9 cellular contexts compared by ENCODE assay signal in the genomic region with DNA sequence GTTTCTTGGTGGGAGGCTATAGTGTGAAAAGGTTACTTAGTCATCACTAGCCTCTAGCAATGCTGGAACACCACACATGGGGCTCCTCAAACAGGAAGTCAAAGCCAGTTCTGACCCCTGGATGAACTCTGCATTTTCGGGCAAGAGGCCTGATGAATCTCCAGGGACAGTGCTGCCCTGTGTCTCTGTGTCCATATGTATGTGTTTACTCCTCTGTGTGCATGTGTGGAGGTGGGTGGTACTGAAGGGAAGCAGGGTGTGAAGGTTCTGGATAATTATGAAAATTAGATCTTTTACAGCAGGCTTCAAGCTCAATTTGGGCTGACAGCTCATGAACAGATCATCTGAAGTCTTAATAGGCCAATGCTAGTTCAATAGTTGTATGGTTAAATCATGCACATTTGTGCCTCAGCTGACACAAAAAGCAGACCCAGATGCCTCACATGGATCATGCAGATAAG.
DNase-seq lines count a peak whose midpoint lies in the region; ATAC-seq and TF ChIP-seq lines count a peak whose summit lies in the region.
"Had no signal": no experiment of that assay in that cellular context is flagged by ENCODE, and none has a peak within 500 bp of the region (broad histone marks: within the 10 kb centered on the region; RNA-seq: fewer than 3 reads in every experiment).

No MANE protein-coding gene starts in this region.

- H3K27me3 ChIP-seq in GM23248 (replicated peaks; ENCODE audit: insufficient read depth) (no peaks in the 10 kb centered on the region), Loucy (ENCODE audit: insufficient read depth, low read length, poor library complexity, severe bottlenecking) (no peaks in the 10 kb centered on the region)

- CTCF ChIA-PET in activated CD4-positive, alpha-beta T cell treated with anti-CD3 and anti-CD28 coated beads for 36 hours (lab: Charles Lee) = interaction anchor here (1.4 kb wide), 1 partner anchor 10 kb away, joined by 4 read pairs; no protein-coding TSS in a partner anchor

- H3K27ac ChIP-seq in GM23248 = peak overlapping the region; percentile 56

- no peaks in the 10 kb centered on the region for H3K36me3 ChIP-seq in GM23248 (ENCODE audit: low read depth)
- no peaks in the 10 kb centered on the region for H3K36me3 ChIP-seq in Loucy (ENCODE audit: insufficient read depth, low read length)

- peak overlapping the region; percentile 62 for H3K4me2 ChIP-seq in GM23248 (ENCODE audit: unreplicated experiment)
- H3K4me2 ChIP-seq in Loucy (ENCODE audit: low read depth, low read length, poor library complexity, severe bottlenecking) = peak overlapping the region; percentile 58

- no peaks in the 10 kb centered on the region for H3K9me3 Mint-ChIP-seq in activated CD4-positive, alpha-beta T cell treated with anti-CD3 and anti-CD28 coated beads for 36 hours (ENCODE audit: low read depth)
- H3K9me3 Mint-ChIP-seq in activated naive CD8-positive, alpha-beta T cell treated with anti-CD3 and anti-CD28 coated beads for 36 hours = no peaks in the 10 kb centered on the region

- POLR2A ChIA-PET in activated CD4-positive, alpha-beta T cell treated with anti-CD3 and anti-CD28 coated beads for 36 hours (lab: Charles Lee) = no interaction called here

- H2AFZ ChIP-seq in GM23248 = peak overlapping the region; percentile 26; the same call in 1 of the 2 replicates
- H2AFZ ChIP-seq in Loucy (ENCODE audit: low read length) = peak overlapping the region; percentile 14

- H3K4me3 ChIP-seq in GM23248 (peak overlapping the region; percentile 6; the same call in 1 of the 2 replicates), Loucy (ENCODE audit: low read length, poor library complexity, severe bottlenecking) (no peak overlapping the region)

- H3K27me3 Mint-ChIP-seq in activated CD4-positive, alpha-beta T cell treated with anti-CD3 and anti-CD28 coated beads for 36 hours = no peaks in the 10 kb centered on the region
- no peaks in the 10 kb centered on the region for H3K27me3 Mint-ChIP-seq in activated naive CD8-positive, alpha-beta T cell treated with anti-CD3 and anti-CD28 coated beads for 36 hours

- no peaks in the 10 kb centered on the region for H3K9me2 ChIP-seq in GM23248 (ENCODE audit: insufficient read depth)
- H3K9me2 ChIP-seq in Loucy (replicated peaks; ENCODE audit: low read depth, low read length) = no peaks in the 10 kb centered on the region

- in situ Hi-C loops in GM23248 (cut with MboI) = no loop called here

- peak overlapping the region; percentile 39 for H3K27ac Mint-ChIP-seq in activated CD4-positive, alpha-beta T cell treated with anti-CD3 and anti-CD28 coated beads for 36 hours
- H3K27ac Mint-ChIP-seq in activated naive CD8-positive, alpha-beta T cell treated with anti-CD3 and anti-CD28 coated beads for 36 hours = peak overlapping the region; percentile 60

- H3K4me1 Mint-ChIP-seq in activated CD4-positive, alpha-beta T cell treated with anti-CD3 and anti-CD28 coated beads for 36 hours = peaks cover 74% of the 10 kb centered on the region
- H3K4me1 Mint-ChIP-seq in activated naive CD8-positive, alpha-beta T cell treated with anti-CD3 and anti-CD28 coated beads for 36 hours = peaks cover 58% of the 10 kb centered on the region

- intact Hi-C loops in activated CD4-positive, alpha-beta T cell treated with anti-CD3 and anti-CD28 coated beads for 36 hours (cut with DNase I, micrococcal nuclease) = no loop called here

- H3K4me1 ChIP-seq in GM23248 (ENCODE audit: insufficient read depth) (peaks cover 70% of the 10 kb centered on the region), Loucy (ENCODE audit: insufficient read depth, low read length, poor library complexity, severe bottlenecking) (peaks cover 78% of the 10 kb centered on the region)

- no peak for TF ChIP-seq CTCF in Loucy (conservative IDR thresholded peaks at IDR 0.05; ENCODE audit: low read length)

- DNase-seq in activated CD4-positive, alpha-beta T cell treated with anti-CD3 and anti-CD28 coated beads for 36 hours = peak; percentile 43
- DNase-seq in activated CD4-positive, alpha-beta T cell treated with anti-CD3 and anti-CD28 coated beads for 1 hour = no peak
- DNase-seq in GM23248 (peak; percentile 82), left lobe of liver (ENCODE audit: low spot score) (no peak), NCI-H345 treated with DMSO at 0.1 percent for 48 hours (lab: John Stamatoyannopoulos, UW; ENCODE audit: unreplicated experiment) (no peak), DMS79 treated with DMSO at 0.1 percent for 48 hours (lab: John Stamatoyannopoulos, UW) (no peak)
- DNase-seq in activated naive CD8-positive, alpha-beta T cell treated with anti-CD3 and anti-CD28 coated beads for 36 hours = peak; percentile 19

- H4K20me1 ChIP-seq in GM23248 (ENCODE audit: insufficient read depth) = no peaks in the 10 kb centered on the region
- no peaks in the 10 kb centered on the region for H4K20me1 ChIP-seq in Loucy (ENCODE audit: insufficient read depth, low read length, poor library complexity, severe bottlenecking)

- H3F3A ChIP-seq in GM23248 (ENCODE audit: insufficient read depth) (peaks cover 73% of the 10 kb centered on the region), Loucy (ENCODE audit: low read depth) (peaks cover 6% of the 10 kb centered on the region; the same call in 1 of the 2 replicates)

- ATAC-seq in activated CD4-positive, alpha-beta T cell treated with anti-CD3 and anti-CD28 coated beads for 36 hours = peak; percentile 90
- ATAC-seq in left lobe of liver = peak; percentile 47

- no peak overlapping the region for H3K4me3 Mint-ChIP-seq in activated CD4-positive, alpha-beta T cell treated with anti-CD3 and anti-CD28 coated beads for 36 hours
- no peak overlapping the region for H3K4me3 Mint-ChIP-seq in activated naive CD8-positive, alpha-beta T cell treated with anti-CD3 and anti-CD28 coated beads for 36 hours

- peaks cover 7% of the 10 kb centered on the region for H3K36me3 Mint-ChIP-seq in activated CD4-positive, alpha-beta T cell treated with anti-CD3 and anti-CD28 coated beads for 36 hours (ENCODE audit: low read depth)
- peaks cover 11% of the 10 kb centered on the region for H3K36me3 Mint-ChIP-seq in activated naive CD8-positive, alpha-beta T cell treated with anti-CD3 and anti-CD28 coated beads for 36 hours

- H3K9ac ChIP-seq in GM23248 (0 out of 2 replicates have a peak overlapping the region, but pooled peaks have one; percentile 14), Loucy (ENCODE audit: low read depth, low read length, poor library complexity, severe bottlenecking) (no peak overlapping the region)

- H3K79me2 ChIP-seq in GM23248 (ENCODE audit: insufficient read depth) (no peaks in the 10 kb centered on the region), Loucy (ENCODE audit: insufficient read depth, low read length) (no peaks in the 10 kb centered on the region)

- H3K9me3 ChIP-seq in GM23248 (ENCODE audit: low read depth) (no peaks in the 10 kb centered on the region), Loucy (ENCODE audit: insufficient read depth, low read depth, low read length) (no peaks in the 10 kb centered on the region)
- H3K9me3 ChIP-seq: Caco-2 had no signal

- 0% methylated on average over 1 of the region's 1 CpG for WGBS in GM23248 (ENCODE audit: low coverage in 1 of 2, low lambda C conversion rate in 2 of 2, missing lambda C conversion rate in 2 of 2), 2 experiments

Comparison
In these comparisons a context has a peak if more than half of its experiments do, and no peak if none do; other contexts are left out.
1. DNase-seq: peak in activated CD4-positive, alpha-beta T cell treated with anti-CD3 and anti-CD28 coated beads for 36 hours (single experiment), GM23248 (single experiment) and activated naive CD8-positive, alpha-beta T cell treated with anti-CD3 and anti-CD28 coated beads for 36 hours (single experiment); none in activated CD4-positive, alpha-beta T cell treated with anti-CD3 and anti-CD28 coated beads for 1 hour (single experiment), left lobe of liver (single experiment), NCI-H345 treated with DMSO at 0.1 percent for 48 hours (single experiment) and DMS79 treated with DMSO at 0.1 percent for 48 hours (single experiment).